10 cellular contexts compared by ENCODE assay signal in the genomic region with DNA sequence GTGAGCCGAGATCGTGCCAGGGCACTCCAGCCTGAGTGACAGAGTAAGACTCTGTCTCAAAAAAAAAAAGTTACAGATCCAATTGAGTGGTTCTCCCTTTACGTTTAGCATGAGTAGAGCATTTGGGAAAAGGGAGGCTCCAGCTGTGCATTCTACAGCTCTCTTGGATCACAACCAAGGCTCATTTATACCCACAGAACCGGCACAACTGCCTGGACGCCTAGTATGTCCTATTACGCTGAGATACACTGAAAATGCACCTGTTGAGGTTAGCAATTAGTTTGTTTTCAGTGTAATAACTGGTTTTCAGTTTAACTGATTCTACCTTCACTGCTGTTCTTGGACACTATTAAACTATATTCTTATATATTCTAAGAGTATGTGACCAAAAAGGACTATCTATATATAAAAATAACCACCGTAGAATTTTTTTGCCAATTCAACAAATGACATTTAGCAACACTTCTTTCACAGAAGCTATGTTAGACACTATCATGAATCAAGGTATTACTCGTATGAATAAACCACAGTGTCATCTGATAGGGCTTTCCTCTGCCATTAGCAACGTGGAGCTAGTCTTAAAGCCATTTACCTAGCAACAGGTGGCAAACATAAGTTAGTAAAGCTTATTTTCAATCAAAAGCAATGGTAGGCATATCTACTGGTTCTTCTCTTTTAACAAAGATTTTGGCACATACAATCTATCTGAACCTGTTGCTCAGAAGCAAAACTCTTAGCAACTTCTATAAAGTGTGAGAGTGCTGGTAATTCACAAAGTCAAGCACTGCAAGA. TPM values are rescaled to one million over a fixed set of nuclear protein-coding genes. Genes with fewer than 3 reads are reported as not detected.
DNase-seq lines count a peak whose midpoint lies in the region; ATAC-seq, FAIRE-seq and TF ChIP-seq lines count a peak whose summit lies in the region.
"Had no signal": no experiment of that assay in that cellular context is flagged by ENCODE, and none has a peak within 500 bp of the region (broad histone marks: within the 10 kb centered on the region; RNA-seq: fewer than 3 reads in every experiment).

No MANE protein-coding gene starts in this region.

- no peak for TF ChIP-seq CTCF in WTC11 (IDR thresholded peaks at IDR 0.05)
- TF ChIP-seq CTCF in GM20000 (IDR thresholded peaks at IDR 0.05; ENCODE audit: extremely low read depth, missing control alignments) = no peak

- FAIRE-seq in HTR-8/SVneo (lab: Jason Lieb, UNC) = no peak

- H3K4me3 Mint-ChIP-seq in activated CD4-positive, alpha-beta T cell treated with anti-CD3 and anti-CD28 coated beads for 36 hours = peak overlapping the region; percentile 91
- peak overlapping the region; percentile 96 for H3K4me3 Mint-ChIP-seq in WTC11

- POLR2A ChIA-PET in activated CD4-positive, alpha-beta T cell treated with anti-CD3 and anti-CD28 coated beads for 36 hours (lab: Charles Lee) = interaction anchor here (0.7 to 1.2 kb wide), 3 partner anchors 10 to 79 kb away, joined by 4 to 5 read pairs (median 4); partner anchors contain the start of genes ABCE1 and ANAPC10
- POLR2A ChIA-PET in WTC11 (lab: Charles Lee) = no interaction called here

- H3K36me3 ChIP-seq in iPS-15b (ENCODE audit: control insufficient read depth, insufficient read depth, low read length) = peaks cover 3% of the 10 kb centered on the region
- H3K36me3 ChIP-seq in subcutaneous abdominal adipose tissue (ENCODE audit: control insufficient read depth in 5 of 5, insufficient read depth in 5 of 5, low read length in 5 of 5) = peaks cover 3 to 7% (median 5%) of the 10 kb centered on the region in 5 donors

- peaks cover 45% of the 10 kb centered on the region for H3K4me1 Mint-ChIP-seq in activated CD4-positive, alpha-beta T cell treated with anti-CD3 and anti-CD28 coated beads for 36 hours
- H3K4me1 Mint-ChIP-seq in WTC11 = peaks cover 20% of the 10 kb centered on the region

- intact Hi-C loops in activated CD4-positive, alpha-beta T cell treated with anti-CD3 and anti-CD28 coated beads for 36 hours (cut with DNase I, micrococcal nuclease) = loop anchor here (5.0 to 10.0 kb wide), 4 partner anchors 630 to 1992 kb away; partner anchors contain the start of genes LSM6 (in 1 of the 2) and USP38 (in 1 of the 2)

- H3K27ac ChIP-seq in subcutaneous abdominal adipose tissue (ENCODE audit: low read depth, low read length) = peak overlapping the region; percentile 98
- H3K27ac ChIP-seq: VCaP had no signal

- no peak for DNase-seq in activated CD4-positive, alpha-beta T cell treated with anti-CD3 and anti-CD28 coated beads for 36 hours
- DNase-seq in activated CD4-positive, alpha-beta T cell treated with anti-CD3 and anti-CD28 coated beads, Interleukin-2, amount 50 U/mL, for 4 hours = no peak
- no peak for DNase-seq in WTC11 (ENCODE audit: low spot score)
- DNase-seq in GM20000 (ENCODE audit: low spot score) = no peak
- DNase-seq in inferior parietal cortex (ENCODE audit: extremely low spot score) = no peak
- DNase-seq in HTR-8/SVneo (ENCODE audit: insufficient read length, low spot score) = no peak
- DNase-seq: left colon had no signal

- H3K4me1 ChIP-seq in iPS-15b (ENCODE audit: control insufficient read depth, insufficient read depth, low read length) = peaks cover 6% of the 10 kb centered on the region
- peaks cover 4 to 42% (median 39%) of the 10 kb centered on the region in 5 donors for H3K4me1 ChIP-seq in subcutaneous abdominal adipose tissue (ENCODE audit: control insufficient read depth in 5 of 5, insufficient read depth in 5 of 5, low read length in 5 of 5)

- H3K9ac ChIP-seq in iPS-15b (ENCODE audit: low read depth, low read length) (no peak overlapping the region), subcutaneous abdominal adipose tissue (ENCODE audit: low read length in 5 of 5) (peak overlapping the region in 3 of 5 donors; percentile 70 to 89 (median 77))

- ATAC-seq in activated CD4-positive, alpha-beta T cell treated with anti-CD3 and anti-CD28 coated beads for 36 hours = no peak
- no peak for ATAC-seq in WTC11

- H3K4me3 ChIP-seq in iPS-15b (ENCODE audit: low read depth, low read length) = peak overlapping the region; percentile 88
- peak overlapping the region in 3 of 5 donors; percentile 87 to 95 (median 87) for H3K4me3 ChIP-seq in subcutaneous abdominal adipose tissue (ENCODE audit: low read depth in 1 of 5, low read length in 5 of 5)

- H3K9me3 Mint-ChIP-seq in activated CD4-positive, alpha-beta T cell treated with anti-CD3 and anti-CD28 coated beads for 36 hours (ENCODE audit: low read depth) = no peaks in the 10 kb centered on the region
- no peaks in the 10 kb centered on the region for H3K9me3 Mint-ChIP-seq in WTC11

- no peaks in the 10 kb centered on the region for H3K27me3 Mint-ChIP-seq in activated CD4-positive, alpha-beta T cell treated with anti-CD3 and anti-CD28 coated beads for 36 hours
- H3K27me3 Mint-ChIP-seq in WTC11 (ENCODE audit: low read depth) = no peaks in the 10 kb centered on the region; the same call in 1 of the 2 replicates

- H3K36me3 Mint-ChIP-seq in activated CD4-positive, alpha-beta T cell treated with anti-CD3 and anti-CD28 coated beads for 36 hours (ENCODE audit: low read depth) = peaks cover 45% of the 10 kb centered on the region
- peaks cover 22% of the 10 kb centered on the region for H3K36me3 Mint-ChIP-seq in WTC11

- H3K27ac Mint-ChIP-seq in activated CD4-positive, alpha-beta T cell treated with anti-CD3 and anti-CD28 coated beads for 36 hours = peak overlapping the region; percentile 97
- H3K27ac Mint-ChIP-seq in WTC11 = peak overlapping the region; percentile 91; the same call in 1 of the 2 replicates

- CTCF ChIA-PET in activated CD4-positive, alpha-beta T cell treated with anti-CD3 and anti-CD28 coated beads for 36 hours (lab: Charles Lee) = interaction anchor here (0.7 to 1.3 kb wide), 3 partner anchors 8 to 433 kb away, joined by 3 to 7 read pairs (median 4); no protein-coding TSS in a partner anchor
- CTCF ChIA-PET in WTC11 (lab: Charles Lee) = no interaction called here

- H3K27me3 ChIP-seq in iPS-15b (ENCODE audit: control insufficient read depth, insufficient read depth, low read length) (no peaks in the 10 kb centered on the region), subcutaneous abdominal adipose tissue (ENCODE audit: control insufficient read depth in 5 of 5, insufficient read depth in 4 of 5, low read length in 5 of 5) (no peaks in the 10 kb centered on the region)

- no peaks in the 10 kb centered on the region for H3K9me3 ChIP-seq in iPS-15b (ENCODE audit: control insufficient read depth, insufficient read depth, low read length)
- no peaks in the 10 kb centered on the region for H3K9me3 ChIP-seq in subcutaneous abdominal adipose tissue (ENCODE audit: control insufficient read depth in 5 of 5, low read length in 5 of 5)

TF ChIP-seq in WTC11, 78 proteins besides CTCF, POLR2A, EP300 and RAD21 (continues in another document):
- TF ChIP-seq, protein P1, sequence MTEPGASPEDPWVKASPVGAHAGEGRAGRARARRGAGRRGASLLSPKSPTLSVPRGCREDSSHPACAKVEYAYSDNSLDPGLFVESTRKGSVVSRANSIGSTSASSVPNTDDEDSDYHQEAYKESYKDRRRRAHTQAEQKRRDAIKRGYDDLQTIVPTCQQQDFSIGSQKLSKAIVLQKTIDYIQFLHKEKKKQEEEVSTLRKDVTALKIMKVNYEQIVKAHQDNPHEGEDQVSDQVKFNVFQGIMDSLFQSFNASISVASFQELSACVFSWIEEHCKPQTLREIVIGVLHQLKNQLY (CRISPR knock-in tag; IDR thresholded peaks at IDR 0.05) = no peak
- no peak for TF ChIP-seq TP53 (CRISPR knock-in tag; IDR thresholded peaks at IDR 0.05)
- TF ChIP-seq PRRX2 (CRISPR knock-in tag; IDR thresholded peaks at IDR 0.05) = no peak
- TF ChIP-seq, protein P2, sequence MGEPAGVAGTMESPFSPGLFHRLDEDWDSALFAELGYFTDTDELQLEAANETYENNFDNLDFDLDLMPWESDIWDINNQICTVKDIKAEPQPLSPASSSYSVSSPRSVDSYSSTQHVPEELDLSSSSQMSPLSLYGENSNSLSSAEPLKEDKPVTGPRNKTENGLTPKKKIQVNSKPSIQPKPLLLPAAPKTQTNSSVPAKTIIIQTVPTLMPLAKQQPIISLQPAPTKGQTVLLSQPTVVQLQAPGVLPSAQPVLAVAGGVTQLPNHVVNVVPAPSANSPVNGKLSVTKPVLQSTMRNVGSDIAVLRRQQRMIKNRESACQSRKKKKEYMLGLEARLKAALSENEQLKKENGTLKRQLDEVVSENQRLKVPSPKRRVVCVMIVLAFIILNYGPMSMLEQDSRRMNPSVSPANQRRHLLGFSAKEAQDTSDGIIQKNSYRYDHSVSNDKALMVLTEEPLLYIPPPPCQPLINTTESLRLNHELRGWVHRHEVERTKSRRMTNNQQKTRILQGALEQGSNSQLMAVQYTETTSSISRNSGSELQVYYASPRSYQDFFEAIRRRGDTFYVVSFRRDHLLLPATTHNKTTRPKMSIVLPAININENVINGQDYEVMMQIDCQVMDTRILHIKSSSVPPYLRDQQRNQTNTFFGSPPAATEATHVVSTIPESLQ (CRISPR knock-in tag; IDR thresholded peaks at IDR 0.05) = no peak
- TF ChIP-seq MAX (CRISPR knock-in tag; IDR thresholded peaks at IDR 0.05) = no peak
- TF ChIP-seq ZBTB21 (CRISPR knock-in tag; IDR thresholded peaks at IDR 0.05; ENCODE audit: borderline replicate concordance) = no peak
- no peak for TF ChIP-seq IRF1 (CRISPR knock-in tag; IDR thresholded peaks at IDR 0.05)
- no peak for TF ChIP-seq NR1H2 (CRISPR knock-in tag; IDR thresholded peaks at IDR 0.05)
- TF ChIP-seq KAT7 (CRISPR knock-in tag; IDR thresholded peaks at IDR 0.05; ENCODE audit: borderline replicate concordance) = no peak
- no peak for TF ChIP-seq HMGA2 (CRISPR knock-in tag; IDR thresholded peaks at IDR 0.05)
- TF ChIP-seq SMAD3 (CRISPR knock-in tag; IDR thresholded peaks at IDR 0.05; ENCODE audit: borderline replicate concordance) = no peak
- TF ChIP-seq, protein P3, sequence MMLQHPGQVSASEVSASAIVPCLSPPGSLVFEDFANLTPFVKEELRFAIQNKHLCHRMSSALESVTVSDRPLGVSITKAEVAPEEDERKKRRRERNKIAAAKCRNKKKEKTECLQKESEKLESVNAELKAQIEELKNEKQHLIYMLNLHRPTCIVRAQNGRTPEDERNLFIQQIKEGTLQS (CRISPR knock-in tag; conservative IDR thresholded peaks at IDR 0.05) = no peak
- TF ChIP-seq ZNF232 (CRISPR knock-in tag; IDR thresholded peaks at IDR 0.05) = no peak

RNA-seq across cellular contexts. Expression of gene OTUD4, which starts 3.6 kb away (rescaled TPM):
- total RNA-seq in activated CD4-positive, alpha-beta T cell treated with anti-CD3 and anti-CD28 coated beads for 36 hours = 10 to 100 TPM; 52.6 to 57.1 TPM
- 38.7 to 44.6 TPM (median 40.7 TPM) in 3 replicates for total RNA-seq in WTC11 (2021)
